Comparison of ENCODE assay signal across 21 cellular contexts in the genomic region with DNA sequence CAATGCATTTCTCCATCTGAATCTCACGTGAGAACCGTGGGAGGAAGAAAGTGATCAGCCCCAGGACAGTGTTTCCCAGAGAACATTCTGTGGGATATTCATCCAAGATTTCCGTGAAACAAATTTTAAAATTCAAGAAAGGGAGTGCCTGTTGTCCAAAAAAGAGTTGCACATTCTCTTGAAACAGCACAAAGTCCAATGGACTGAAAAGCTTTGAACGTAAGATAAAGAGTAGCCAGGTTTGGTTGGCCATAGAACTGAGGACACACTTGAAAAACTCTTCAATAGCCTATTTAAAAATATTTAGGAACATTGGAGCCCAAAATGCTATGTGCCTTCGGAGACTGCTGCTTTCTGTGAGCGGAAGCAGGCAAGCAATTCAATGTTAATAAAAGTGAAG.
DNase-seq lines count a peak whose midpoint lies in the region; ATAC-seq, FAIRE-seq and TF ChIP-seq lines count a peak whose summit lies in the region.
"Had no signal": no experiment of that assay in that cellular context is flagged by ENCODE, and none has a peak within 500 bp of the region (broad histone marks: within the 10 kb centered on the region; RNA-seq: fewer than 3 reads in every experiment).

No MANE protein-coding gene starts in this region.

- no peak for TF ChIP-seq POLR2A in HepG2 (IDR thresholded peaks at IDR 0.05; ENCODE audit: insufficient read depth in 1 of 2, low read depth in 2 of 2, low read length in 2 of 2)
- no peak for TF ChIP-seq POLR2A in GM12891 (IDR thresholded peaks at IDR 0.05; ENCODE audit: low read depth, low read length)

- H3K9ac ChIP-seq in liver (ENCODE audit: low read depth in 1 of 2, low read length in 2 of 2) = no peak overlapping the region
- H3K9ac ChIP-seq in HepG2 (ENCODE audit: insufficient read depth, low read depth, low read length) = no peak overlapping the region
- H3K9ac ChIP-seq: BLaER1 treated with 17β-estradiol and CSF1 and Interleukin-3, amounts not matched to agents 10 nM and 100 nM had no signal

- no peaks in the 10 kb centered on the region for H3K79me2 ChIP-seq in HepG2 (ENCODE audit: insufficient read depth, low read length)

- CTCF ChIA-PET in HepG2 (lab: Yijun Ruan, JAX; ENCODE audit: low intra/inter-chr PET ratio, low total read pairs) = no interaction called here

- TF ChIP-seq EP300 in HepG2 (IDR thresholded peaks at IDR 0.05; ENCODE audit: low read depth in 2 of 2, low read length in 2 of 2) = no peak
- TF ChIP-seq EP300 in HepG2 (CRISPR knock-in tag; IDR thresholded peaks at IDR 0.05; ENCODE audit: borderline replicate concordance) = no peak

- H3K4me1 ChIP-seq in liver (ENCODE audit: control insufficient read depth in 4 of 4, insufficient read depth in 4 of 4, low read length in 3 of 4) (peaks cover 2 to 32% (median 5%) of the 10 kb centered on the region in 4 donors), HepG2 (ENCODE audit: insufficient read depth, low read length) (no peaks in the 10 kb centered on the region)
- H3K4me1 ChIP-seq: A549, Caco-2 had no signal

- FAIRE-seq in HepG2 (lab: Jason Lieb, UNC) = no peak
- FAIRE-seq in GM12891 (lab: Jason Lieb, UNC) = no peak
- FAIRE-seq: A549, D721Med, GM12878, GM19239 had no signal

- no peak overlapping the region for H3K4me2 ChIP-seq in HepG2 (ENCODE audit: low read depth, low read length)
- H3K4me2 ChIP-seq: A549; BLaER1 treated with 17β-estradiol and CSF1 and Interleukin-3, amounts not matched to agents 10 nM and 100 nM had no signal

- H3K27me3 ChIP-seq in liver (ENCODE audit: control insufficient read depth in 4 of 4, insufficient read depth in 4 of 4, low read length in 3 of 4) = no peaks in the 10 kb centered on the region
- no peaks in the 10 kb centered on the region for H3K27me3 ChIP-seq in HepG2 (ENCODE audit: control insufficient read depth in 1 of 2, insufficient read depth in 2 of 2, low read length in 2 of 2)
- H3K27me3 ChIP-seq: BLaER1 treated with 17β-estradiol and CSF1 and Interleukin-3, amounts not matched to agents 10 nM and 100 nM had no signal

- ATAC-seq in HepG2 = no peak
- peak; percentile 61 for ATAC-seq in left lobe of liver
- ATAC-seq: A549; CD8-positive, alpha-beta T cell; GM12878 had no signal

- no peak for DNase-seq in HepG2 (ENCODE audit: low spot score)
- no peak for DNase-seq in left lobe of liver (ENCODE audit: low spot score)
- no peak for DNase-seq in GM12891 (ENCODE audit: insufficient read length, low spot score)
- no peak for DNase-seq in NCI-H2081 (lab: John Stamatoyannopoulos, UW)
- DNase-seq: AML-193; Caco-2; Calu3; CD4-positive, alpha-beta T cell; CD8-positive, alpha-beta T cell; DMS79; DND-41; EL; GDM1 had no signal

- H3K4me3 ChIP-seq in liver (ENCODE audit: low read depth in 1 of 3, low read length in 3 of 3) (no peak overlapping the region), HepG2 (replicated peaks in 1 of 3; ENCODE audit: insufficient read depth in 1 of 3, low read depth in 2 of 3, low read length in 3 of 3) (no peak overlapping the region)
- H3K4me3 ChIP-seq: A549; BLaER1 treated with 17β-estradiol and CSF1 and Interleukin-3, amounts not matched to agents 10 nM and 100 nM; GM12878 had no signal

- H3K36me3 ChIP-seq in liver (ENCODE audit: control insufficient read depth in 4 of 4, insufficient read depth in 3 of 4, low read depth in 1 of 4, low read length in 3 of 4) (no peaks in the 10 kb centered on the region), HepG2 (replicated peaks in 1 of 2; ENCODE audit: control insufficient read depth in 1 of 2, insufficient read depth in 2 of 2, low read length in 2 of 2) (no peaks in the 10 kb centered on the region)
- H3K36me3 ChIP-seq: BLaER1 treated with 17β-estradiol and CSF1 and Interleukin-3, amounts not matched to agents 10 nM and 100 nM had no signal

- TF ChIP-seq CTCF in liver (IDR thresholded peaks at IDR 0.05; ENCODE audit: low read depth, low read length, missing input control) (no peak), HepG2 (CRISPR knock-in tag; IDR thresholded peaks at IDR 0.05) (no peak)

- intact Hi-C loops in HepG2 (cut with micrococcal nuclease; ENCODE audit: unreplicated experiment) = no loop called here

- H2AFZ ChIP-seq in HepG2 (ENCODE audit: low read length) = no peak overlapping the region

- peak; percentile 4 to 24 for TF ChIP-seq RAD21 in liver (IDR thresholded peaks at IDR 0.05)
- no peak for TF ChIP-seq RAD21 in HepG2 (CRISPR knock-in tag; IDR thresholded peaks at IDR 0.05)

- POLR2A ChIA-PET in HepG2 (lab: Yijun Ruan, JAX) = no interaction called here

- H3K9me3 ChIP-seq in liver (ENCODE audit: control insufficient read depth in 4 of 4, low read length in 3 of 4) (no peaks in the 10 kb centered on the region), HepG2 (ENCODE audit: low read length) (no peaks in the 10 kb centered on the region)
- H3K9me3 ChIP-seq: A549, Caco-2 had no signal

- WGBS in liver = 41% methylated on average over 6 of the region's 6 CpGs
- 7% methylated on average over 6 of the region's 6 CpGs for WGBS in HepG2 (ENCODE audit: low lambda C conversion rate)

- in situ Hi-C loops in HepG2 (cut with HindIII; ENCODE audit: extremely low pct_ligation_motif_present, low pct_unique_long_range_greater_than_20kb) = no loop called here

- no TSS peak for BruUV-seq in HepG2 (replicated peaks; lab: Mats Ljungman, UMichigan)

- H4K20me1 ChIP-seq in HepG2 (ENCODE audit: insufficient read depth, low read length) = no peaks in the 10 kb centered on the region
- H4K20me1 ChIP-seq: BLaER1 treated with 17β-estradiol and CSF1 and Interleukin-3, amounts not matched to agents 10 nM and 100 nM had no signal

- H3K27ac ChIP-seq in liver (ENCODE audit: low read depth in 1 of 2, low read length in 2 of 2) (peak overlapping the region; percentile 56 to 71), HepG2 (ENCODE audit: extremely low read length, insufficient read depth, low read length) (no peak overlapping the region)
- H3K27ac ChIP-seq: 22Rv1; A549; BLaER1 treated with 17β-estradiol and CSF1 and Interleukin-3, amounts not matched to agents 10 nM and 100 nM; C4-2B had no signal

TF ChIP-seq in liver, 16 proteins besides CTCF, POLR2A, EP300 and RAD21:
- no peak for TF ChIP-seq JUND (IDR thresholded peaks at IDR 0.05)
- peak; percentile 85 to 87 for TF ChIP-seq HNF4A (conservative IDR thresholded peaks at IDR 0.05)
- peak; percentile 54 for TF ChIP-seq HNF4G (IDR thresholded peaks at IDR 0.05)
- TF ChIP-seq YY1 (IDR thresholded peaks at IDR 0.05) = peak; percentile 60
- TF ChIP-seq RXRA (IDR thresholded peaks at IDR 0.05) = peak in 1 of 2 donors; percentile 53
- TF ChIP-seq SP1 (IDR thresholded peaks at IDR 0.05) = peak; percentile 57
- no peak for TF ChIP-seq GABPA (IDR thresholded peaks at IDR 0.05 in 1 of 2, conservative IDR thresholded peaks at IDR 0.05 in 1 of 2)

TF ChIP-seq in HepG2, 621 proteins besides CTCF, POLR2A, EP300 and RAD21 (continues in another document):
- TF ChIP-seq ZNF326 (CRISPR knock-in tag; IDR thresholded peaks at IDR 0.05; ENCODE audit: borderline replicate concordance) = no peak
- TF ChIP-seq, protein P1, sequence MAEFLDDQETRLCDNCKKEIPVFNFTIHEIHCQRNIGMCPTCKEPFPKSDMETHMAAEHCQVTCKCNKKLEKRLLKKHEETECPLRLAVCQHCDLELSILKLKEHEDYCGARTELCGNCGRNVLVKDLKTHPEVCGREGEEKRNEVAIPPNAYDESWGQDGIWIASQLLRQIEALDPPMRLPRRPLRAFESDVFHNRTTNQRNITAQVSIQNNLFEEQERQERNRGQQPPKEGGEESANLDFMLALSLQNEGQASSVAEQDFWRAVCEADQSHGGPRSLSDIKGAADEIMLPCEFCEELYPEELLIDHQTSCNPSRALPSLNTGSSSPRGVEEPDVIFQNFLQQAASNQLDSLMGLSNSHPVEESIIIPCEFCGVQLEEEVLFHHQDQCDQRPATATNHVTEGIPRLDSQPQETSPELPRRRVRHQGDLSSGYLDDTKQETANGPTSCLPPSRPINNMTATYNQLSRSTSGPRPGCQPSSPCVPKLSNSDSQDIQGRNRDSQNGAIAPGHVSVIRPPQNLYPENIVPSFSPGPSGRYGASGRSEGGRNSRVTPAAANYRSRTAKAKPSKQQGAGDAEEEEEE (CRISPR knock-in tag; IDR thresholded peaks at IDR 0.05; ENCODE audit: borderline replicate concordance) = no peak
- TF ChIP-seq, protein P2, sequence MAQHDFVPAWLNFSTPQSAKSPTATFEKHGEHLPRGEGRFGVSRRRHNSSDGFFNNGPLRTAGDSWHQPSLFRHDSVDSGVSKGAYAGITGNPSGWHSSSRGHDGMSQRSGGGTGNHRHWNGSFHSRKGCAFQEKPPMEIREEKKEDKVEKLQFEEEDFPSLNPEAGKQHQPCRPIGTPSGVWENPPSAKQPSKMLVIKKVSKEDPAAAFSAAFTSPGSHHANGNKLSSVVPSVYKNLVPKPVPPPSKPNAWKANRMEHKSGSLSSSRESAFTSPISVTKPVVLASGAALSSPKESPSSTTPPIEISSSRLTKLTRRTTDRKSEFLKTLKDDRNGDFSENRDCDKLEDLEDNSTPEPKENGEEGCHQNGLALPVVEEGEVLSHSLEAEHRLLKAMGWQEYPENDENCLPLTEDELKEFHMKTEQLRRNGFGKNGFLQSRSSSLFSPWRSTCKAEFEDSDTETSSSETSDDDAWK (CRISPR knock-in tag; IDR thresholded peaks at IDR 0.05) = no peak

TF ChIP-seq in GM12891, 5 proteins besides CTCF, POLR2A, EP300 and RAD21:
- no peak for TF ChIP-seq TAF1 (IDR thresholded peaks at IDR 0.05; ENCODE audit: low read depth, low read length)
- TF ChIP-seq SPI1 (IDR thresholded peaks at IDR 0.05; ENCODE audit: low read depth, low read length) = no peak
- no peak for TF ChIP-seq POU2F2 (IDR thresholded peaks at IDR 0.05; ENCODE audit: low read depth, low read length)
- TF ChIP-seq POLR2AphosphoS5 (IDR thresholded peaks at IDR 0.05; ENCODE audit: low read depth, low read length) = no peak
- TF ChIP-seq PAX5 (IDR thresholded peaks at IDR 0.05; ENCODE audit: insufficient read depth, low read length, severe bottlenecking) = no peak
